ENCODE assay signal across 8 cellular contexts in the genomic region with DNA sequence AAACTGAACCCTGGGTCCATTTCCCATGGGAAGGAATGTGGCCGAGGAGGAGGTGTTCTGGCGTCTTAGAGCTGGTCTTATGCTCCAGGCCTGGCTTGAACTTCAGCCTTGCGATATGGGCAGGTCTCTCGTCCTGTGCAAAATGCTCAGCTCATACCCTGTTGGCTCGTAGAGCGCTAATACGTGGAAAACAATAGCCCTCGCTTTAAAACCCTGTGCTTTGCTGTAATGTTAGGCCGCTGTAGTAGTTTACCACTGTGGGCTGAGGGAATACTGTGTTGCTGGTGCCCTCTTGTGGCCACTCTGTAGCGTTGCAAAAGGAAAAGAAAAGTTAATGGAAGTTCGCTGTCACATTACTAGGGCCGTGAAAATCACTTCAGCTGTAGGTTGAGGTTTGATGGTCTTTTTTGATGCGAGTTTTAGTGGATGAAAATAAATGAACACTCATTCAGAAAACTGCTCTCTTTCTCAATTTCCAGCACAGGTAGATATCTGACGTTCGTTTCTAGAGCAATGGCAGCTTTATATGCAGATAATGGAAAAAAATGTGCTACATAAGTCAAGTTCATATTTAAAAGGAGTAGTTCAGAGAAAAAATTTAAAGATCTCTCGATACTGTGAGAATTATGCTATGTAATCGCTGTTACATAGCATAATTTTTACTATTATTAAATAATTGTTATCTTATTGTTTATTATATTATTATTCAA.
DNase-seq lines count a peak whose midpoint lies in the region; ATAC-seq, FAIRE-seq and TF ChIP-seq lines count a peak whose summit lies in the region.

No MANE protein-coding gene starts in this region.

- peaks cover 27% of the 10 kb centered on the region for H3K79me2 ChIP-seq in DOHH2 (ENCODE audit: control insufficient read depth, low read length)
- H3K79me2 ChIP-seq in osteoblast (ENCODE audit: insufficient read depth, low read length) = no peaks in the 10 kb centered on the region

- H3K9me3 Mint-ChIP-seq in activated T-cell treated with anti-CD3 and anti-CD28 coated beads, Interleukin-2, amount 50 U/mL, for 72 hours = no peaks in the 10 kb centered on the region

- H3K36me3 ChIP-seq in DOHH2 (ENCODE audit: control insufficient read depth, low read length) (peaks cover 59% of the 10 kb centered on the region), osteoblast (ENCODE audit: insufficient read depth, low read length) (no peaks in the 10 kb centered on the region)

- TF ChIP-seq CTCF in DOHH2 (IDR thresholded peaks at IDR 0.05; ENCODE audit: low read depth, low read length, poor library complexity, severe bottlenecking) (peak; percentile 94), fibroblast of villous mesenchyme (IDR thresholded peaks at IDR 0.05; ENCODE audit: insufficient read depth, low read depth, low read length) (peak; percentile 96), osteoblast (IDR thresholded peaks at IDR 0.05; ENCODE audit: extremely low read depth, low read depth, low read length) (peak; percentile 93)

- no peaks in the 10 kb centered on the region for H3K27me3 Mint-ChIP-seq in activated T-cell treated with anti-CD3 and anti-CD28 coated beads, Interleukin-2, amount 50 U/mL, for 72 hours (ENCODE audit: low read depth)

- H3K4me3 Mint-ChIP-seq in activated T-cell treated with anti-CD3 and anti-CD28 coated beads, Interleukin-2, amount 50 U/mL, for 72 hours = peak overlapping the region in 1 of 2 donors; percentile 68

- H3K4me1 ChIP-seq in DOHH2 (ENCODE audit: control insufficient read depth, low read length) = peaks cover 22% of the 10 kb centered on the region
- no peaks in the 10 kb centered on the region for H3K4me1 ChIP-seq in osteoblast (ENCODE audit: insufficient read depth, low read length)

- H3K9me3 ChIP-seq in DOHH2 (ENCODE audit: control insufficient read depth, insufficient read depth, low read length) (no peaks in the 10 kb centered on the region), osteoblast (ENCODE audit: low read depth, low read length) (no peaks in the 10 kb centered on the region)

- H3K27me3 ChIP-seq in DOHH2 (ENCODE audit: control insufficient read depth, low read length) (no peaks in the 10 kb centered on the region), osteoblast (ENCODE audit: insufficient read depth, low read length) (no peaks in the 10 kb centered on the region)

- H3K27ac ChIP-seq in DOHH2 (ENCODE audit: low read depth, low read length) = peak overlapping the region; percentile 31
- H3K27ac ChIP-seq in osteoblast (ENCODE audit: low read depth, low read length) = no peak overlapping the region

- H3K4me1 Mint-ChIP-seq in activated T-cell treated with anti-CD3 and anti-CD28 coated beads, Interleukin-2, amount 50 U/mL, for 72 hours (ENCODE audit: low read depth) = peaks cover 29% of the 10 kb centered on the region

- peak overlapping the region; percentile 81 for H2AFZ ChIP-seq in osteoblast (ENCODE audit: low read length)

- peak; percentile 59 for FAIRE-seq in urothelium cell line (lab: Jason Lieb, UNC)

- peak overlapping the region; percentile 74 for H3K27ac Mint-ChIP-seq in activated T-cell treated with anti-CD3 and anti-CD28 coated beads, Interleukin-2, amount 50 U/mL, for 72 hours

- DNase-seq in HuH-7 (ENCODE audit: low spot score) = peak; percentile 42
- DNase-seq in OCI-M1 (lab: John Stamatoyannopoulos, UW) = peak; percentile 86
- peak; percentile 50 to 66 for DNase-seq in activated T-cell treated with anti-CD3 and anti-CD28 coated beads, Interleukin-2, amount 50 U/mL, for 72 hours
- peak; percentile 77 for DNase-seq in fibroblast of villous mesenchyme (ENCODE audit: low read depth)
- peak; percentile 71 for DNase-seq in osteoblast (ENCODE audit: insufficient read length, low spot score, missing footprints)
- DNase-seq in urothelium cell line (ENCODE audit: low spot score) = peak; percentile 60

- H3K9me2 ChIP-seq in DOHH2 (replicated peaks; ENCODE audit: control insufficient read depth, low read length) = no peaks in the 10 kb centered on the region

- H3F3A ChIP-seq in DOHH2 (ENCODE audit: control insufficient read depth, insufficient read depth) = peaks cover 3% of the 10 kb centered on the region

- H3K4me3 ChIP-seq in DOHH2 (ENCODE audit: low read length) (no peak overlapping the region), fibroblast of villous mesenchyme (ENCODE audit: low read depth, low read length) (no peak overlapping the region), osteoblast (ENCODE audit: insufficient read depth, low read length) (no peak overlapping the region)

- H3K4me2 ChIP-seq in DOHH2 (ENCODE audit: low read length) (peak overlapping the region; percentile 35), osteoblast (ENCODE audit: insufficient read depth, low read length) (peak overlapping the region; percentile 21)

- peak; percentile 85 for ATAC-seq in GM21526 (IDR thresholded peaks at IDR 0.05; ENCODE audit: low FRiP score, unreplicated experiment)
- peak; percentile 85 to 86 for ATAC-seq in activated T-cell treated with anti-CD3 and anti-CD28 coated beads, Interleukin-2, amount 50 U/mL, for 72 hours (replicated peaks in 1 of 2)

- H3K36me3 Mint-ChIP-seq in activated T-cell treated with anti-CD3 and anti-CD28 coated beads, Interleukin-2, amount 50 U/mL, for 72 hours (ENCODE audit: insufficient read depth in 2 of 2) = peaks cover 10% of the 10 kb centered on the region in 2 donors

- H4K20me1 ChIP-seq in DOHH2 (ENCODE audit: control insufficient read depth, insufficient read depth, low read depth, low read length) (no peaks in the 10 kb centered on the region), osteoblast (ENCODE audit: insufficient read depth, low read length) (no peaks in the 10 kb centered on the region)
